Comparison of ENCODE assay signal across 2 cellular contexts in the genomic region with DNA sequence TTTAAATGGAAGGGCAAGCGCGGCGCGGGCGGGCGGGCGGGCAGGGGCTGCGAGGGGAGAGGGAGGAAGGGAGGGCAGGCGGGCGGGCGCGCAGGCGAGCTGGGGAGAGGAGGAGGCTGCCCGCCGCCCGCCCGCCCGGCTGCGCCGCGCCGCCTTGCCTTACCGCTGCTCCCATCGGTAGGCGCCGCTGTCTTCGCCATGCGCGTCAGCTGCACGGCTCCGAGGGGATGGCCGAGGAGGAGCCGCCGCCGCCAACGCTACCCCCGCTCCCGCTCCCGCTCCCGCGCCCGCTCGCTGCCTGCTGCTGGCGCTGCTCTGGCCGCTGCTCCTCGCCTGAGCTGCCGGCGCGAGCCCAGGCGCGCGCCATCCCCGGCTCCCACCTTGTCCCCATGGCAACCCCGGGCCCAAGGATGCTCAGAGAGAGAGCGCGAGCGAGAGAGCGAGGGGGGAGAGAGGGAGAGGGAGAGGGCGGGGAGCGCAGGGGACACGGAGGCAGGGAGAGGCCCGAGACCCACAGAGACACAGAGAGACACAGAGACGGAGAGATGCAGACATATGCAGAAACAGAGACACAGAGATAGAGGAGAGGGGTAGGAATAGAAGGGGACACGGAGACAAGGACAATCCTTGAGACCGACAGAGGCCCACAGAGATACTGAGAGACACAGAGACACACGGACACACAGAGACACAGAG.
TF ChIP-seq lines count a peak whose summit lies in the region.

No MANE protein-coding gene starts in this region.

TF ChIP-seq in HCT116, 20 proteins besides CTCF, POLR2A, EP300 and RAD21:
- TF ChIP-seq ZBTB33 (IDR thresholded peaks at IDR 0.05; ENCODE audit: extremely low read depth, insufficient replicate concordance, low read length), result no peak
- 0 out of 2 replicates have a peak, but pooled peaks have one; percentile 15 for TF ChIP-seq MAX (IDR thresholded peaks at IDR 0.05)

TF ChIP-seq in HepG2, 621 proteins besides CTCF, POLR2A, EP300 and RAD21 (continues in another document):
- TF ChIP-seq THYN1 (CRISPR knock-in tag; IDR thresholded peaks at IDR 0.05; ENCODE audit: borderline replicate concordance, low read depth) (no peak), ZNF44 (CRISPR knock-in tag; IDR thresholded peaks at IDR 0.05) (no peak), KDM5B (CRISPR knock-in tag; IDR thresholded peaks at IDR 0.05; ENCODE audit: borderline replicate concordance) (peak; percentile 42; the same call in 1 of the 2 replicates), ERF (CRISPR knock-in tag; IDR thresholded peaks at IDR 0.05) (no peak), ZBTB25 (CRISPR knock-in tag; IDR thresholded peaks at IDR 0.05) (no peak), ZNF776 (CRISPR knock-in tag; IDR thresholded peaks at IDR 0.05) (0 out of 2 replicates have a peak, but pooled peaks have one; percentile 40), SSRP1 (CRISPR knock-in tag; IDR thresholded peaks at IDR 0.05) (no peak), ZNF687 (CRISPR knock-in tag; IDR thresholded peaks at IDR 0.05) (peak; percentile 31; the same call in 1 of the 2 replicates), KDM5A (IDR thresholded peaks at IDR 0.05; ENCODE audit: borderline replicate concordance, low read length) (no peak), ZNF180 (CRISPR knock-in tag; IDR thresholded peaks at IDR 0.05; ENCODE audit: borderline replicate concordance, low read depth) (no peak), MZF1 (CRISPR knock-in tag; IDR thresholded peaks at IDR 0.05; ENCODE audit: borderline replicate concordance) (no peak), ZNF432 (CRISPR knock-in tag; IDR thresholded peaks at IDR 0.05; ENCODE audit: borderline replicate concordance) (no peak), EZH2 (conservative IDR thresholded peaks at IDR 0.05; ENCODE audit: low read depth, low read length) (0 out of 2 replicates have a peak, but pooled peaks have one; percentile 43), ATF1 (CRISPR knock-in tag; IDR thresholded peaks at IDR 0.05) (no peak), ZKSCAN1 (IDR thresholded peaks at IDR 0.05; ENCODE audit: low read length) (no peak), ZNF136 (CRISPR knock-in tag; IDR thresholded peaks at IDR 0.05; ENCODE audit: low read depth) (no peak), MTF2 (CRISPR knock-in tag; IDR thresholded peaks at IDR 0.05; ENCODE audit: borderline replicate concordance) (peak; percentile 74; the same call in 1 of the 2 replicates), ZNF792 (CRISPR knock-in tag; IDR thresholded peaks at IDR 0.05) (no peak), GTF2F1 (IDR thresholded peaks at IDR 0.05; ENCODE audit: low read length) (no peak), STAG1 (CRISPR knock-in tag; IDR thresholded peaks at IDR 0.05) (0 out of 2 replicates have a peak, but pooled peaks have one; percentile 20), SP2 (CRISPR knock-in tag; IDR thresholded peaks at IDR 0.05) (no peak), HNRNPLL (IDR thresholded peaks at IDR 0.05; ENCODE audit: low read depth, low read length, poor library complexity, severe bottlenecking) (peak; percentile 71), MEF2D (CRISPR knock-in tag; IDR thresholded peaks at IDR 0.05) (no peak), ZNF672 (CRISPR knock-in tag; IDR thresholded peaks at IDR 0.05) (no peak), ZNF75D (CRISPR knock-in tag; IDR thresholded peaks at IDR 0.05; ENCODE audit: borderline replicate concordance) (no peak), ZBTB33 (CRISPR knock-in tag; IDR thresholded peaks at IDR 0.05) (0 out of 2 replicates have a peak, but pooled peaks have one; percentile 42), CSRNP1 (CRISPR knock-in tag; IDR thresholded peaks at IDR 0.05) (no peak)
- TF ChIP-seq, protein P1, sequence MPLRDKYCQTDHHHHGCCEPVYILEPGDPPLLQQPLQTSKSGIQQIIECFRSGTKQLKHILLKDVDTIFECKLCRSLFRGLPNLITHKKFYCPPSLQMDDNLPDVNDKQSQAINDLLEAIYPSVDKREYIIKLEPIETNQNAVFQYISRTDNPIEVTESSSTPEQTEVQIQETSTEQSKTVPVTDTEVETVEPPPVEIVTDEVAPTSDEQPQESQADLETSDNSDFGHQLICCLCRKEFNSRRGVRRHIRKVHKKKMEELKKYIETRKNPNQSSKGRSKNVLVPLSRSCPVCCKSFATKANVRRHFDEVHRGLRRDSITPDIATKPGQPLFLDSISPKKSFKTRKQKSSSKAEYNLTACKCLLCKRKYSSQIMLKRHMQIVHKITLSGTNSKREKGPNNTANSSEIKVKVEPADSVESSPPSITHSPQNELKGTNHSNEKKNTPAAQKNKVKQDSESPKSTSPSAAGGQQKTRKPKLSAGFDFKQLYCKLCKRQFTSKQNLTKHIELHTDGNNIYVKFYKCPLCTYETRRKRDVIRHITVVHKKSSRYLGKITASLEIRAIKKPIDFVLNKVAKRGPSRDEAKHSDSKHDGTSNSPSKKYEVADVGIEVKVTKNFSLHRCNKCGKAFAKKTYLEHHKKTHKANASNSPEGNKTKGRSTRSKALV (CRISPR knock-in tag; IDR thresholded peaks at IDR 0.05), result 0 out of 2 replicates have a peak, but pooled peaks have one; percentile 28
- TF ChIP-seq, protein P2, sequence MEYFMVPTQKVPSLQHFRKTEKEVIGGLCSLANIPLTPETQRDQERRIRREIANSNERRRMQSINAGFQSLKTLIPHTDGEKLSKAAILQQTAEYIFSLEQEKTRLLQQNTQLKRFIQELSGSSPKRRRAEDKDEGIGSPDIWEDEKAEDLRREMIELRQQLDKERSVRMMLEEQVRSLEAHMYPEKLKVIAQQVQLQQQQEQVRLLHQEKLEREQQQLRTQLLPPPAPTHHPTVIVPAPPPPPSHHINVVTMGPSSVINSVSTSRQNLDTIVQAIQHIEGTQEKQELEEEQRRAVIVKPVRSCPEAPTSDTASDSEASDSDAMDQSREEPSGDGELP (IDR thresholded peaks at IDR 0.05; ENCODE audit: borderline replicate concordance, low read depth), result no peak
- TF ChIP-seq, protein P3, sequence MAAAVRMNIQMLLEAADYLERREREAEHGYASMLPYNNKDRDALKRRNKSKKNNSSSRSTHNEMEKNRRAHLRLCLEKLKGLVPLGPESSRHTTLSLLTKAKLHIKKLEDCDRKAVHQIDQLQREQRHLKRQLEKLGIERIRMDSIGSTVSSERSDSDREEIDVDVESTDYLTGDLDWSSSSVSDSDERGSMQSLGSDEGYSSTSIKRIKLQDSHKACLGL (CRISPR knock-in tag; IDR thresholded peaks at IDR 0.05), result 0 out of 2 replicates have a peak, but pooled peaks have one; percentile 50
- TF ChIP-seq, protein P4, sequence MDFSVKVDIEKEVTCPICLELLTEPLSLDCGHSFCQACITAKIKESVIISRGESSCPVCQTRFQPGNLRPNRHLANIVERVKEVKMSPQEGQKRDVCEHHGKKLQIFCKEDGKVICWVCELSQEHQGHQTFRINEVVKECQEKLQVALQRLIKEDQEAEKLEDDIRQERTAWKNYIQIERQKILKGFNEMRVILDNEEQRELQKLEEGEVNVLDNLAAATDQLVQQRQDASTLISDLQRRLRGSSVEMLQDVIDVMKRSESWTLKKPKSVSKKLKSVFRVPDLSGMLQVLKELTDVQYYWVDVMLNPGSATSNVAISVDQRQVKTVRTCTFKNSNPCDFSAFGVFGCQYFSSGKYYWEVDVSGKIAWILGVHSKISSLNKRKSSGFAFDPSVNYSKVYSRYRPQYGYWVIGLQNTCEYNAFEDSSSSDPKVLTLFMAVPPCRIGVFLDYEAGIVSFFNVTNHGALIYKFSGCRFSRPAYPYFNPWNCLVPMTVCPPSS (IDR thresholded peaks at IDR 0.05), result no peak
- TF ChIP-seq, protein P5, sequence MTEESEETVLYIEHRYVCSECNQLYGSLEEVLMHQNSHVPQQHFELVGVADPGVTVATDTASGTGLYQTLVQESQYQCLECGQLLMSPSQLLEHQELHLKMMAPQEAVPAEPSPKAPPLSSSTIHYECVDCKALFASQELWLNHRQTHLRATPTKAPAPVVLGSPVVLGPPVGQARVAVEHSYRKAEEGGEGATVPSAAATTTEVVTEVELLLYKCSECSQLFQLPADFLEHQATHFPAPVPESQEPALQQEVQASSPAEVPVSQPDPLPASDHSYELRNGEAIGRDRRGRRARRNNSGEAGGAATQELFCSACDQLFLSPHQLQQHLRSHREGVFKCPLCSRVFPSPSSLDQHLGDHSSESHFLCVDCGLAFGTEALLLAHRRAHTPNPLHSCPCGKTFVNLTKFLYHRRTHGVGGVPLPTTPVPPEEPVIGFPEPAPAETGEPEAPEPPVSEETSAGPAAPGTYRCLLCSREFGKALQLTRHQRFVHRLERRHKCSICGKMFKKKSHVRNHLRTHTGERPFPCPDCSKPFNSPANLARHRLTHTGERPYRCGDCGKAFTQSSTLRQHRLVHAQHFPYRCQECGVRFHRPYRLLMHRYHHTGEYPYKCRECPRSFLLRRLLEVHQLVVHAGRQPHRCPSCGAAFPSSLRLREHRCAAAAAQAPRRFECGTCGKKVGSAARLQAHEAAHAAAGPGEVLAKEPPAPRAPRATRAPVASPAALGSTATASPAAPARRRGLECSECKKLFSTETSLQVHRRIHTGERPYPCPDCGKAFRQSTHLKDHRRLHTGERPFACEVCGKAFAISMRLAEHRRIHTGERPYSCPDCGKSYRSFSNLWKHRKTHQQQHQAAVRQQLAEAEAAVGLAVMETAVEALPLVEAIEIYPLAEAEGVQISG (CRISPR knock-in tag; IDR thresholded peaks at IDR 0.05), result 0 out of 2 replicates have a peak, but pooled peaks have one; percentile 17
